ENCODE assay signal across 8 cellular contexts in the genomic region with DNA sequence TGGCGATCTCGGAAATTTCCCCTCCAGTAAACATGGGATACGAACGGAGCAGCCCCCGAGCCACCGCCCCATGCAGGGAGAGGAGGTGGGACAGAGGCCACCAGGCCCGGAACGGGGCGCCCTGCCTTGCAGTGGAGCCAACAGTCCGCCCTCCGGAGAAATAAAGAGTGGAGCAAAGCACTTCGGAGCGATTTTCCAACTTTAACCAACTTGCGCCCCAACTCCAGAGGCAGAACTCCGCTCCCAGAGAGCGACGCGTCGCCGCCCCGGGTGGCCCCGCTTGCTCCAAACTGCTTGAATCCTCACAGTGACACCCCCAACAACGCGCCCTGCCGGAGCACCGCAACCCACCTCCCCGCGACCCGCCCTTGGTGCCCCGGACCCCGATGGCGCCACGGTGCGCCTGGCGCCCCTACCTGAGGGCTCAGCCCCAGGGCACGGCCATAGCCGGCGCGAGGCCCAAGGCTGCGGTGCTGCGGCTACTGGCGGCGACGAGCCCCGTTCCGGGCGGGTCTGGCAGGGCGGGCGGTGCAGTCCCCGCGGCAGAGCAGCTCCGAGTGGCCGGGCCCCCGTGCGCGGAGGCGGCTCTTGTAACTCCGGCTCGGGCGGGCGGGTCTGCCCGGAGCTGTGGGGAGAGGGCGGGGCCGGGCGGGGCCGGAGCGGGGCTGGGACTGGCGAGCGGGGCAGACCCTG. TPM values are rescaled to one million over a fixed set of nuclear protein-coding genes. Genes with fewer than 3 reads are reported as not detected.
DNase-seq lines count a peak whose midpoint lies in the region; ATAC-seq and TF ChIP-seq lines count a peak whose summit lies in the region.

A gene with protein sequence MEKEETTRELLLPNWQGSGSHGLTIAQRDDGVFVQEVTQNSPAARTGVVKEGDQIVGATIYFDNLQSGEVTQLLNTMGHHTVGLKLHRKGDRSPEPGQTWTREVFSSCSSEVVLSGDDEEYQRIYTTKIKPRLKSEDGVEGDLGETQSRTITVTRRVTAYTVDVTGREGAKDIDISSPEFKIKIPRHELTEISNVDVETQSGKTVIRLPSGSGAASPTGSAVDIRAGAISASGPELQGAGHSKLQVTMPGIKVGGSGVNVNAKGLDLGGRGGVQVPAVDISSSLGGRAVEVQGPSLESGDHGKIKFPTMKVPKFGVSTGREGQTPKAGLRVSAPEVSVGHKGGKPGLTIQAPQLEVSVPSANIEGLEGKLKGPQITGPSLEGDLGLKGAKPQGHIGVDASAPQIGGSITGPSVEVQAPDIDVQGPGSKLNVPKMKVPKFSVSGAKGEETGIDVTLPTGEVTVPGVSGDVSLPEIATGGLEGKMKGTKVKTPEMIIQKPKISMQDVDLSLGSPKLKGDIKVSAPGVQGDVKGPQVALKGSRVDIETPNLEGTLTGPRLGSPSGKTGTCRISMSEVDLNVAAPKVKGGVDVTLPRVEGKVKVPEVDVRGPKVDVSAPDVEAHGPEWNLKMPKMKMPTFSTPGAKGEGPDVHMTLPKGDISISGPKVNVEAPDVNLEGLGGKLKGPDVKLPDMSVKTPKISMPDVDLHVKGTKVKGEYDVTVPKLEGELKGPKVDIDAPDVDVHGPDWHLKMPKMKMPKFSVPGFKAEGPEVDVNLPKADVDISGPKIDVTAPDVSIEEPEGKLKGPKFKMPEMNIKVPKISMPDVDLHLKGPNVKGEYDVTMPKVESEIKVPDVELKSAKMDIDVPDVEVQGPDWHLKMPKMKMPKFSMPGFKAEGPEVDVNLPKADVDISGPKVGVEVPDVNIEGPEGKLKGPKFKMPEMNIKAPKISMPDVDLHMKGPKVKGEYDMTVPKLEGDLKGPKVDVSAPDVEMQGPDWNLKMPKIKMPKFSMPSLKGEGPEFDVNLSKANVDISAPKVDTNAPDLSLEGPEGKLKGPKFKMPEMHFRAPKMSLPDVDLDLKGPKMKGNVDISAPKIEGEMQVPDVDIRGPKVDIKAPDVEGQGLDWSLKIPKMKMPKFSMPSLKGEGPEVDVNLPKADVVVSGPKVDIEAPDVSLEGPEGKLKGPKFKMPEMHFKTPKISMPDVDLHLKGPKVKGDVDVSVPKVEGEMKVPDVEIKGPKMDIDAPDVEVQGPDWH (N-terminal part only) (minus strand): TSS at position 563 of the 693 bp plus-strand sequence. CDS start 10,708 bp downstream, outside the sequence.

- H3K36me3 Mint-ChIP-seq in WTC11 = no peaks in the 10 kb centered on the region

- H3K4me3 ChIP-seq in Jurkat, Clone E6-1 (ENCODE audit: low read length) = peak within 1 kb of the TSS; percentile 16
- H3K4me3 ChIP-seq in coronary artery = peak within 1 kb of the TSS; percentile 99

- peaks cover 44% of the 10 kb centered on the region for H3K4me1 Mint-ChIP-seq in WTC11

- H3K27ac ChIP-seq in coronary artery = peak within 1 kb of the TSS; percentile 89 to 100
- H3K27ac ChIP-seq in layer of hippocampus (ENCODE audit: low read depth, low read length) = peak within 1 kb of the TSS; percentile 89

- no peak within 1 kb of the TSS for H3K27ac Mint-ChIP-seq in WTC11

- DNase-seq in GM03348 (ENCODE audit: low spot score) (peak; percentile 89), WTC11 (ENCODE audit: low spot score) (peak; percentile 73), coronary artery (ENCODE audit: low spot score) (peak; percentile 92), NCI-H2171 (lab: John Stamatoyannopoulos, UW) (no peak)
- no peak for DNase-seq in Jurkat, Clone E6-1 (ENCODE audit: low read depth, low spot score)
- DNase-seq in stimulated activated CD4-positive, alpha-beta T cell treated with anti-CD3 and anti-CD28 coated beads, Interleukin-4, amount 100 ng/mL, for 4 hours = peak; percentile 50 to 63

- CTCF ChIA-PET in WTC11 (lab: Charles Lee) = interaction anchor here (0.6 to 13.3 kb wide), 9 partner anchors 10 to 152 kb away, joined by 3 to 552 read pairs (median 4); a partner anchor contains a TSS

- peak; percentile 11 for ATAC-seq in WTC11
- ATAC-seq in HG03457 (IDR thresholded peaks at IDR 0.05; ENCODE audit: unreplicated experiment) = no peak

- POLR2A ChIA-PET in WTC11 (lab: Charles Lee) = interaction anchor here (0.5 to 2.2 kb wide), 9 partner anchors 14 to 934 kb away, joined by 3 to 6 read pairs (median 4); a partner anchor contains a TSS

- peak within 1 kb of the TSS; percentile 82 for H3K4me3 Mint-ChIP-seq in WTC11

- H3K27me3 ChIP-seq in layer of hippocampus (ENCODE audit: control insufficient read depth, insufficient read depth, low read length) = peaks cover 17% of the 10 kb centered on the region

- TF ChIP-seq CTCF in WTC11 (IDR thresholded peaks at IDR 0.05) (no peak), coronary artery (IDR thresholded peaks at IDR 0.05) (no peak)

- no peaks in the 10 kb centered on the region for H3K9me3 Mint-ChIP-seq in WTC11

- H3K27me3 Mint-ChIP-seq in WTC11 (ENCODE audit: low read depth) = peaks cover 91% of the 10 kb centered on the region

TF ChIP-seq in WTC11, 78 proteins besides CTCF, POLR2A, EP300 and RAD21:
- TF ChIP-seq GTF2I (CRISPR knock-in tag; conservative IDR thresholded peaks at IDR 0.05) = no peak
- peak; percentile 31; the same call in 1 of the 2 replicates for TF ChIP-seq SP1 (CRISPR knock-in tag; conservative IDR thresholded peaks at IDR 0.05)
- no peak for TF ChIP-seq PRRX2 (CRISPR knock-in tag; IDR thresholded peaks at IDR 0.05)
- TF ChIP-seq SOX15 (CRISPR knock-in tag; IDR thresholded peaks at IDR 0.05) = no peak
- TF ChIP-seq GABPB1 (CRISPR knock-in tag; IDR thresholded peaks at IDR 0.05) = 0 out of 2 replicates have a peak, but pooled peaks have one; percentile 14
TF ChIP-seq in WTC11: peak in this region for 2.

RNA-seq across cellular contexts. Expression of the gene that starts here (rescaled TPM):
- polyA plus RNA-seq in Jurkat, Clone E6-1 (2012; ENCODE audit: insufficient read depth, insufficient read length) = 4.6 TPM
- 10.9 to 21.0 TPM (median 11.5 TPM) in 3 replicates for total RNA-seq in WTC11 (2021)

Comparison
In these comparisons a context has a peak if more than half of its experiments do, and no peak if none do; other contexts are left out.
1. DNase-seq: peak in GM03348 (single experiment), WTC11 (single experiment), coronary artery (single experiment) and stimulated activated CD4-positive, alpha-beta T cell treated with anti-CD3 and anti-CD28 coated beads, Interleukin-4, amount 100 ng/mL, for 4 hours (2 of 2); none in Jurkat, Clone E6-1 (single experiment) and NCI-H2171 (single experiment).